In genomic region chr1:155196103-155196892, GRCh38 we compare ENCODE assay signal across 10 cellular contexts. TPM values are rescaled to one million over a fixed set of nuclear protein-coding genes. Genes with fewer than 3 reads are reported as not detected.
DNase-seq lines count a peak whose midpoint lies in the region; ATAC-seq, FAIRE-seq and TF ChIP-seq lines count a peak whose summit lies in the region.
"Had no signal": no experiment of that assay in that cellular context is flagged by ENCODE, and none has a peak within 500 bp of the region (broad histone marks: within the 10 kb centered on the region; RNA-seq: fewer than 3 reads in every experiment).

No MANE protein-coding gene starts in this region.

- DNase-seq in G401 (ENCODE audit: low spot score) (peak; percentile 25), NCI-H510A (lab: John Stamatoyannopoulos, UW) (no peak), GM12892 (ENCODE audit: insufficient read length) (no peak)
- DNase-seq: central memory CD4-positive, alpha-beta T cell had no signal

- H3K4me1 ChIP-seq in mesodermal cell (ENCODE audit: control insufficient read depth, insufficient read depth, low read length, poor library complexity, severe bottlenecking): peaks cover 22% of the 10 kb centered on the region

- no peak for FAIRE-seq in GM12892 (lab: Jason Lieb, UNC)
- FAIRE-seq: G401.6 had no signal

- H3K4me3 ChIP-seq in mesodermal cell (ENCODE audit: extremely low read depth, insufficient read depth, low read length, poor library complexity, severe bottlenecking): peak overlapping the region; percentile 51

- WGBS in mesodermal cell (ENCODE audit: insufficient coverage in 2 of 2), 2 experiments: 25 to 34% methylated on average over 2 to 3 of the region's 6 CpGs

- in situ Hi-C loops in G401 (cut with HindIII; ENCODE audit: low sequenced_read_pairs): no loop called here

- peaks cover 0 to 8% (median 0%) of the 10 kb centered on the region in 5 experiments for H3K9me3 Mint-ChIP-seq in brain

- peaks cover 59% of the 10 kb centered on the region for H3K4me1 Mint-ChIP-seq in brain

- H3K27me3 Mint-ChIP-seq in brain: peaks cover 3% of the 10 kb centered on the region

- H3K9me3 ChIP-seq in mesodermal cell (ENCODE audit: control insufficient read depth, low read length): no peaks in the 10 kb centered on the region

- TF ChIP-seq POLR2A in GM12892 (IDR thresholded peaks at IDR 0.05; ENCODE audit: low read depth, low read length): no peak

- peak overlapping the region; percentile 94 to 100 (median 98) for H3K27ac Mint-ChIP-seq in brain

- H3K27ac ChIP-seq in 22Rv1: peak overlapping the region; percentile 93; the same call in 1 of the 2 replicates
- H3K27ac ChIP-seq in mesodermal cell (ENCODE audit: low read depth, low read length, severe bottlenecking): peak overlapping the region; percentile 95

- peaks cover 44% of the 10 kb centered on the region for H3K36me3 ChIP-seq in mesodermal cell (ENCODE audit: control insufficient read depth, insufficient read depth, low read length)

- ATAC-seq in GM21390 (IDR thresholded peaks at IDR 0.05; ENCODE audit: unreplicated experiment) (no peak), HG02571 (IDR thresholded peaks at IDR 0.05; ENCODE audit: unreplicated experiment) (no peak)

- peak overlapping the region; percentile 89 to 97 (median 92) for H3K4me3 Mint-ChIP-seq in brain

- TF ChIP-seq CTCF in 22Rv1 (IDR thresholded peaks at IDR 0.05) (no peak), brain (conservative IDR thresholded peaks at IDR 0.05) (no peak)

- peaks cover 38% of the 10 kb centered on the region for H3K36me3 Mint-ChIP-seq in brain

RNA-seq across cellular contexts. Expression of gene THBS3, which starts 11.4 kb away (rescaled TPM):
- total RNA-seq in G401 (2014; rRNA removed; shearing (Covaris generic)): 75.4 and 79.8 TPM in 2 replicates
- 26.7 TPM for polyA plus RNA-seq in brain (ENCODE audit: insufficient read depth, low read depth, low replicate concordance)
- 67.3 TPM for polyA plus RNA-seq in mesodermal cell (2013, experiment 1 of 2)
- polyA plus RNA-seq in mesodermal cell (2013, experiment 2 of 2): 66.0 TPM
- polyA plus RNA-seq in GM12892 (2012; ENCODE audit: missing spikeins): 7.3 TPM

RNA-seq across cellular contexts. Expression of gene MTX1, which starts 12.2 kb away (rescaled TPM):
- total RNA-seq in G401 (2014; rRNA removed; shearing (Covaris generic)): 125 and 126 TPM in 2 replicates
- 77.4 TPM for polyA plus RNA-seq in brain (ENCODE audit: insufficient read depth, low read depth, low replicate concordance)
- polyA plus RNA-seq in mesodermal cell (2013, experiment 1 of 2): 56.6 TPM
- 41.7 TPM for polyA plus RNA-seq in mesodermal cell (2013, experiment 2 of 2)
- 36.4 TPM for polyA plus RNA-seq in GM12892 (2012; ENCODE audit: missing spikeins)

RNA-seq across cellular contexts. Expression of gene TRIM46, which starts 22.6 kb away (rescaled TPM):
- total RNA-seq in G401 (2014; rRNA removed; shearing (Covaris generic)): 0.14 and 0.37 TPM in 2 replicates
- 11.0 TPM for polyA plus RNA-seq in brain (ENCODE audit: insufficient read depth, low read depth, low replicate concordance)
- polyA plus RNA-seq in mesodermal cell (2013, experiment 1 of 2): 9.1 TPM
- 6.5 TPM for polyA plus RNA-seq in mesodermal cell (2013, experiment 2 of 2)
- polyA plus RNA-seq in GM12892 (2012; ENCODE audit: missing spikeins): 1.1 TPM

RNA-seq across cellular contexts. Expression of gene KRTCAP2, which starts 23.2 kb away (rescaled TPM):
- 177 and 223 TPM in 2 replicates for total RNA-seq in G401 (2014; rRNA removed; shearing (Covaris generic))
- 390 TPM for polyA plus RNA-seq in brain (ENCODE audit: insufficient read depth, low read depth, low replicate concordance)
- 226 TPM for polyA plus RNA-seq in mesodermal cell (2013, experiment 1 of 2)
- 191 TPM for polyA plus RNA-seq in mesodermal cell (2013, experiment 2 of 2)
- 92.9 TPM for polyA plus RNA-seq in GM12892 (2012; ENCODE audit: missing spikeins)

RNA-seq across cellular contexts. Expression of gene DPM3, which starts 56.0 kb away (rescaled TPM):
- 83.3 and 104 TPM in 2 replicates for total RNA-seq in G401 (2014; rRNA removed; shearing (Covaris generic))
- 167 TPM for polyA plus RNA-seq in brain (ENCODE audit: insufficient read depth, low read depth, low replicate concordance)
- polyA plus RNA-seq in mesodermal cell (2013, experiment 1 of 2): 83.5 TPM
- polyA plus RNA-seq in mesodermal cell (2013, experiment 2 of 2): 71.8 TPM
- polyA plus RNA-seq in GM12892 (2012; ENCODE audit: missing spikeins): 19.6 TPM
